ENCODE assay signal across 12 cellular contexts in the genomic region with DNA sequence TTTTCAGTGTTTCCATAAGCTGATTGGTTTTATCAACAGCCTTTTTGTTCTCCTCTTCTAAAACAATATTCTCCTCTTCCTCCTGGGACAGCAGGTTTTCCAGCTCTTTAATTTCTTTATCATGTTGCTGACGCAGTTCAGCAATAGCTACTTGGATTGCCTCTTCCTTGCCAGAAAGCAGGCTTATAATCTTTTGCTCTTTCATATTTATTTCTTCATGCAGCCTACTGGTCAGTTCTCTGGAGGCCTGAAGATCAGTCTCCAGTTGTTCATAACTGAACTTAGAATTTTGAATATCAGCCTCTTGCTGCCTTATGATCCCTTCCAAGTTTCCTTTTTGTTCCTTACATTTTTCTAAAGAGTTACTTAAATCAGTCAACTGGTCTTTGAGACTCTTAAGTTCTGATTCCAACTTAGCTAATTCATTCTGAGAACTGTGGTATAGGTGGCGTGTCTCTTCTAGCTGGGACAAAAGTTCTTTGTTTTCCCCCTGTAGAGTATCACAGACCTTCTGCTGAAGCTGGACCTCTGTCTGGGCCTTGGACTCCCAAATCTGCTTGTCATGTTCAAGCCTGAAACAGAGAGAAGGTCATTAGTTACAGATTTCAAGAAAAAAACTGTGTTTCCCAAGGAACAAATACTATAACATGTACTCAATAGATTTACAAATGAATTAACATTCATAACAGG.
"Had no signal": no experiment of that assay in that cellular context is flagged by ENCODE, and none has a peak within 500 bp of the region (broad histone marks: within the 10 kb centered on the region; RNA-seq: fewer than 3 reads in every experiment).

No MANE protein-coding gene starts in this region.

- DNase-seq: activated CD4-positive, CD25-positive, alpha-beta regulatory T cell treated with anti-CD3 and anti-CD28 coated beads, Interleukin-2, amount 50 U/mL, for 72 hours; activated effector memory CD4-positive, alpha-beta T cell treated with anti-CD3 and anti-CD28 coated beads, Interleukin-2, amount 50 U/mL, for 16 hours; aorta; endodermal cell; erythroblast; stimulated activated CD4-positive, alpha-beta T cell treated with anti-CD3 and anti-CD28 coated beads, Interleukin-12 subunit alpha, Interleukin-12 subunit beta, amount 100 ng/mL, for 4 hours had no signal

- H3K4me3 Mint-ChIP-seq: endodermal cell; nephron; stimulated activated naive CD8-positive, alpha-beta T cell treated with anti-CD3 and anti-CD28 coated beads, Interleukin-15, Interleukin-2, amounts not matched to agents 100 ng/mL and 50 ng/mL, for 24 hours had no signal

- H3K27me3 Mint-ChIP-seq: stimulated activated naive CD8-positive, alpha-beta T cell treated with anti-CD3 and anti-CD28 coated beads, Interleukin-15, Interleukin-2, amounts not matched to agents 100 ng/mL and 50 ng/mL, for 24 hours had no signal

- H3K4me3 ChIP-seq: breast epithelium, prostate gland, thoracic aorta had no signal

- ATAC-seq: SK-N-SH treated with all-trans-retinoic acid at 6 μM for 48 hours had no signal

- H3K27me3 ChIP-seq: breast epithelium had no signal

- H3K27ac ChIP-seq: breast epithelium, prostate gland, thoracic aorta had no signal

- H3K4me1 Mint-ChIP-seq: endodermal cell, nephron had no signal

- H3K9me3 ChIP-seq: breast epithelium, prostate gland, thoracic aorta had no signal

- H3K9me3 Mint-ChIP-seq: stimulated activated naive CD8-positive, alpha-beta T cell treated with anti-CD3 and anti-CD28 coated beads, Interleukin-15, Interleukin-2, amounts not matched to agents 100 ng/mL and 50 ng/mL, for 24 hours had no signal

- H3K27ac Mint-ChIP-seq: endodermal cell; nephron; stimulated activated naive CD8-positive, alpha-beta T cell treated with anti-CD3 and anti-CD28 coated beads, Interleukin-15, Interleukin-2, amounts not matched to agents 100 ng/mL and 50 ng/mL, for 24 hours had no signal

- H3K4me1 ChIP-seq: breast epithelium, prostate gland had no signal
